ENCODE assay signal across 8 cellular contexts in genomic region chr14:103056322-103057027, GRCh38. TPM values are rescaled to one million over a fixed set of nuclear protein-coding genes. Genes with fewer than 3 reads are reported as not detected.
DNase-seq lines count a peak whose midpoint lies in the region; ATAC-seq, FAIRE-seq and TF ChIP-seq lines count a peak whose summit lies in the region.

No MANE protein-coding gene starts in this region.

- 2 to 3% (median 2%) methylated on average over 27 to 50 of the region's 50 CpGs for WGBS in small intestine, 3 donors

- FAIRE-seq in small intestine (lab: Jason Lieb, UNC) = no peak

- DNase-seq in T-helper 2 cell treated with Interferon-gamma antibody and Interleukin-4, amounts not matched to agents 5 μg/mL and 100 μg/mL, for 36 hours (ENCODE audit: low spot score) = no peak
- DNase-seq in T-helper 2 cell (no peak), NCI-H128 (lab: John Stamatoyannopoulos, UW; ENCODE audit: unreplicated experiment) (peak; percentile 43), astrocyte of the spinal cord (ENCODE audit: low read depth, low spot score) (peak; percentile 73), small intestine (peak; percentile 71)
- DNase-seq in activated CD4-positive, alpha-beta T cell treated with anti-CD3 and anti-CD28 coated beads for 4 hours = no peak

- peaks cover 48% of the 10 kb centered on the region for H3K27me3 Mint-ChIP-seq in T-helper 2 cell treated with Interferon-gamma antibody and Interleukin-4, amounts not matched to agents 5 μg/mL and 100 μg/mL, for 36 hours (ENCODE audit: low read depth)

- H3K9me3 ChIP-seq in iPS-18c (ENCODE audit: control insufficient read depth, insufficient read depth, low read length) (no peaks in the 10 kb centered on the region), small intestine (ENCODE audit: control insufficient read depth, low read depth) (no peaks in the 10 kb centered on the region)

- H3K9me3 Mint-ChIP-seq in T-helper 2 cell treated with Interferon-gamma antibody and Interleukin-4, amounts not matched to agents 5 μg/mL and 100 μg/mL, for 36 hours = no peaks in the 10 kb centered on the region

- no peaks in the 10 kb centered on the region for H3K27me3 ChIP-seq in small intestine (ENCODE audit: control insufficient read depth in 2 of 2, insufficient read depth in 2 of 2, low read length in 2 of 2)

- H3K36me3 ChIP-seq in small intestine (ENCODE audit: control insufficient read depth in 2 of 2, insufficient read depth in 2 of 2, low read length in 2 of 2) = no peaks in the 10 kb centered on the region

- no peak for TF ChIP-seq CTCF in astrocyte of the spinal cord (IDR thresholded peaks at IDR 0.05; ENCODE audit: low read depth, low read length)

- peak overlapping the region; percentile 71 for H3K4me3 ChIP-seq in astrocyte of the spinal cord (ENCODE audit: low read depth, low read length)
- H3K4me3 ChIP-seq in iPS-18c (ENCODE audit: insufficient read depth, low read depth, low read length) = peak overlapping the region; percentile 80
- H3K4me3 ChIP-seq in small intestine (ENCODE audit: low read depth in 1 of 2, low read length in 2 of 2) = peak overlapping the region; percentile 77 to 95

- peaks cover 0 to 5% of the 10 kb centered on the region in 2 donors for H3K4me1 ChIP-seq in small intestine (ENCODE audit: control insufficient read depth in 2 of 2, insufficient read depth in 1 of 2, low read depth in 1 of 2, low read length in 1 of 2)

- H3K27ac ChIP-seq in small intestine (ENCODE audit: low read depth in 1 of 2, low read length in 1 of 2) = peak overlapping the region; percentile 98

- in situ Hi-C loops in astrocyte of the spinal cord (cut with HindIII; ENCODE audit: low sequenced_read_pairs) = no loop called here

- no peak overlapping the region for H3K27ac Mint-ChIP-seq in T-helper 2 cell treated with Interferon-gamma antibody and Interleukin-4, amounts not matched to agents 5 μg/mL and 100 μg/mL, for 36 hours

- H3K4me3 Mint-ChIP-seq in T-helper 2 cell treated with Interferon-gamma antibody and Interleukin-4, amounts not matched to agents 5 μg/mL and 100 μg/mL, for 36 hours = peak overlapping the region; percentile 42

- no peak for ATAC-seq in HG03457 (IDR thresholded peaks at IDR 0.05; ENCODE audit: unreplicated experiment)

- no peaks in the 10 kb centered on the region for H3K36me3 Mint-ChIP-seq in T-helper 2 cell treated with Interferon-gamma antibody and Interleukin-4, amounts not matched to agents 5 μg/mL and 100 μg/mL, for 36 hours (ENCODE audit: low read depth)

- H3K4me1 Mint-ChIP-seq in T-helper 2 cell treated with Interferon-gamma antibody and Interleukin-4, amounts not matched to agents 5 μg/mL and 100 μg/mL, for 36 hours (ENCODE audit: low read depth) = no peaks in the 10 kb centered on the region

RNA-seq across cellular contexts. Expression of gene CDC42BPB, which starts 0.9 kb away (rescaled TPM):
- polyA plus RNA-seq in small intestine = 10 to 100 TPM; 29.2 to 48.3 (median 30.6) TPM

RNA-seq across cellular contexts. Expression of gene LBHD2, which starts 27.5 kb away (rescaled TPM):
- not detected for polyA plus RNA-seq in small intestine

RNA-seq across cellular contexts. Expression of gene EXOC3L4, which starts 38.0 kb away (rescaled TPM):
- 100 to 1,000 TPM in 1 of 3 donors, 10 to 100 TPM in 2; 35.7 to 110 (median 85.1) TPM for polyA plus RNA-seq in small intestine

Comparison
In these comparisons a context has a peak if more than half of its experiments do, and no peak if none do; other contexts are left out.
1. DNase-seq: peak in NCI-H128 (single experiment), astrocyte of the spinal cord (single experiment) and small intestine (single experiment); none in T-helper 2 cell treated with Interferon-gamma antibody and Interleukin-4, amounts not matched to agents 5 μg/mL and 100 μg/mL, for 36 hours (single experiment), T-helper 2 cell (0 of 5) and activated CD4-positive, alpha-beta T cell treated with anti-CD3 and anti-CD28 coated beads for 4 hours (0 of 2).
2. Peak in every context shown above with its lines, with median percentiles within 50 percentile points of each other: H3K4me3 ChIP-seq.